ENCODE assay signal across 8 cellular contexts in the genomic region with DNA sequence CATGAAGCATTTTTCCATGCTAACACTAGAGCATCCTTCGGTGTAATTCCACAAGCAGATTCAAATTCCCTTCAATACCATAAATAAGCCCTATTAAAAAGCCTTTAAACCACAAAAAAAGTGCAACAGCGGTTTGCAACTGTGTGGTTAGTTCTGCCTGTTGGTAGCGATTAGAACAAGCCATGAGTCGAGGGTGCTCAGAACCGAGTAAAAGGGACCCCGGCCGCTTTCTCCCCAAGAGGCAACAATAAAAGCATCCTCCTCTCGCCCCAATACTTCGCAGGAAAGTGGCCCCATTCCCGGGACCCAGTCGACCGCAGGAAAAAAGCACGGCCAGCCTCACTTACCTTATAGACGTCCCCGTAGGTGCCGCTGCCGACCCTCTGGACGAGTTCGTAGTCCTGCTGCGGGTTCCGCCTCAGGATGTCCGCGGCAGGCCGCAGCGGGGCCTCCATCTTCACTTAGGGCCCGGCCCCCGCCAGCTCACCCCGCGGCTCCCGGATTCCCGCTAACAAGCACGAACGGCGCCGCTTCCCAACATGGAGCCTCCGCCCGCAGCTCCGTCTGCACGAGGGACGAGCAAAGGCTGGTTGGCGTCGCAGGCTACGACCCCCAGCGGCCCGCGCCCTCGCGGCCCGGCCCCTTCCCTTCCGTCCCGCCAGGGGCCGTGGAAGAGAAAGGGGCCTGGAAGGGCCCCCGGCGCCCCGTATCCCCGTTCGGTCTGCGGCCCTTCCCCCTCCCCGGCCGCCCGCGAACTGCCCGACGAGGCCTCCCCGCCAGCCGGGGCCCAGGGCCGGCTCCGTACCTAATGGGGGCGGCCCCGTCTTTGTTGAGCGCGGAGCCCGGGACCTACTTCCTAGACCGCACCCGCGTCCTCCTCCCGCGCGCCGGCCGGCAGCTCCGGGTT. TPM values are rescaled to one million over a fixed set of nuclear protein-coding genes. Genes with fewer than 3 reads are reported as not detected.
DNase-seq lines count a peak whose midpoint lies in the region; ATAC-seq and TF ChIP-seq lines count a peak whose summit lies in the region.

No MANE protein-coding gene starts in this region.

- H3K27ac ChIP-seq in aorta (ENCODE audit: low read depth in 1 of 2, low read length in 2 of 2) = peak overlapping the region; percentile 10 to 71

- H3K4me3 ChIP-seq in foreskin fibroblast (ENCODE audit: low read depth in 1 of 2, low read length in 2 of 2) (peak overlapping the region; percentile 65 to 77), aorta (ENCODE audit: low read length in 2 of 2) (peak overlapping the region; percentile 65 to 90)

- DNase-seq in AG08396 (ENCODE audit: low spot score) = peak; percentile 32
- DNase-seq in NCI-H2227 (lab: John Stamatoyannopoulos, UW; ENCODE audit: unreplicated experiment) = peak; percentile 65
- DNase-seq in activated effector memory CD4-positive, alpha-beta T cell treated with anti-CD3 and anti-CD28 coated beads, Interleukin-2, amount 50 U/mL, for 16 hours = peak; percentile 76
- DNase-seq in foreskin fibroblast = peak in 1 of 2 donors; percentile 68
- peak; percentile 46 for DNase-seq in neural crest cell (ENCODE audit: low read depth, low spot score)
- peak; percentile 66 to 89 for DNase-seq in aorta

- no peaks in the 10 kb centered on the region for H3K36me3 ChIP-seq in aorta (ENCODE audit: control insufficient read depth in 1 of 2, insufficient read depth in 2 of 2, low read length in 1 of 2)

- intact Hi-C loops in aorta (cut with DNase I) = loop anchor here (1.0 to 10.0 kb wide), 2 partner anchors 211 to 667 kb away; no protein-coding TSS in a partner anchor

- H3K9me3 Mint-ChIP-seq in neural crest cell = peaks cover 3% of the 10 kb centered on the region

- H3K4me3 Mint-ChIP-seq in neural crest cell = peak overlapping the region; percentile 95

- TF ChIP-seq POLR2A in GM18505 (IDR thresholded peaks at IDR 0.05; ENCODE audit: borderline replicate concordance, extremely low read depth, insufficient read depth, insufficient read length) = no peak

- peaks cover 3% of the 10 kb centered on the region for H3K36me3 Mint-ChIP-seq in neural crest cell (ENCODE audit: low read depth)

- ATAC-seq in GM18505 (IDR thresholded peaks at IDR 0.05; ENCODE audit: unreplicated experiment) (peak; percentile 43), HG02970 (IDR thresholded peaks at IDR 0.05; ENCODE audit: low FRiP score, unreplicated experiment) (peak; percentile 12), aorta (ENCODE audit: low FRiP score) (peak; percentile 71)

- TF ChIP-seq CTCF in foreskin fibroblast (IDR thresholded peaks at IDR 0.05; ENCODE audit: low read depth, low read length) (no peak), neural crest cell (conservative IDR thresholded peaks at IDR 0.05) (no peak)

- 0 to 1% methylated on average over 66 to 82 of the region's 82 CpGs for WGBS in aorta, 2 donors

- no peaks in the 10 kb centered on the region for H3K9me3 ChIP-seq in aorta (ENCODE audit: control insufficient read depth, low read length)

- H3K27me3 Mint-ChIP-seq in neural crest cell (ENCODE audit: low read depth) = no peaks in the 10 kb centered on the region

- no peaks in the 10 kb centered on the region for H3K27me3 ChIP-seq in aorta (ENCODE audit: control insufficient read depth in 1 of 2, insufficient read depth in 2 of 2, low read length in 1 of 2)

- peaks cover 0 to 4% of the 10 kb centered on the region in 2 donors for H3K4me1 ChIP-seq in aorta (ENCODE audit: control insufficient read depth in 1 of 2, insufficient read depth in 2 of 2, low read length in 2 of 2)

- peaks cover 50% of the 10 kb centered on the region for H3K4me1 Mint-ChIP-seq in neural crest cell

- peak overlapping the region; percentile 98 for H3K27ac Mint-ChIP-seq in neural crest cell (ENCODE audit: unreplicated experiment)

RNA-seq across cellular contexts. Expression of gene MAP4K5, which starts 0.5 kb away (rescaled TPM):
- total RNA-seq in neural crest cell (67.9 and 69.9 TPM in 2 replicates), aorta (10 to 100 TPM; 53.9 to 67.0 TPM)
- 10 to 100 TPM; 16.0 to 23.0 TPM for polyA plus RNA-seq in aorta

RNA-seq across cellular contexts. Expression of gene ATL1, which starts 28.1 kb away (rescaled TPM):
- total RNA-seq in neural crest cell (15.9 and 17.4 TPM in 2 replicates), aorta (10 to 100 TPM in 1 of 2 donors, 1 to 10 TPM in 1; 9.2 to 11.0 TPM)
- 1 to 10 TPM; 3.9 to 8.1 TPM for polyA plus RNA-seq in aorta

Comparison
In these comparisons a context has a peak if more than half of its experiments do, and no peak if none do; other contexts are left out.
1. ATAC-seq: peak in every context shown above with its lines; median percentile 71 in aorta; 43 in GM18505; 12 in HG02970.